ENCODE assay signal across 1 cellular context in the genomic region with DNA sequence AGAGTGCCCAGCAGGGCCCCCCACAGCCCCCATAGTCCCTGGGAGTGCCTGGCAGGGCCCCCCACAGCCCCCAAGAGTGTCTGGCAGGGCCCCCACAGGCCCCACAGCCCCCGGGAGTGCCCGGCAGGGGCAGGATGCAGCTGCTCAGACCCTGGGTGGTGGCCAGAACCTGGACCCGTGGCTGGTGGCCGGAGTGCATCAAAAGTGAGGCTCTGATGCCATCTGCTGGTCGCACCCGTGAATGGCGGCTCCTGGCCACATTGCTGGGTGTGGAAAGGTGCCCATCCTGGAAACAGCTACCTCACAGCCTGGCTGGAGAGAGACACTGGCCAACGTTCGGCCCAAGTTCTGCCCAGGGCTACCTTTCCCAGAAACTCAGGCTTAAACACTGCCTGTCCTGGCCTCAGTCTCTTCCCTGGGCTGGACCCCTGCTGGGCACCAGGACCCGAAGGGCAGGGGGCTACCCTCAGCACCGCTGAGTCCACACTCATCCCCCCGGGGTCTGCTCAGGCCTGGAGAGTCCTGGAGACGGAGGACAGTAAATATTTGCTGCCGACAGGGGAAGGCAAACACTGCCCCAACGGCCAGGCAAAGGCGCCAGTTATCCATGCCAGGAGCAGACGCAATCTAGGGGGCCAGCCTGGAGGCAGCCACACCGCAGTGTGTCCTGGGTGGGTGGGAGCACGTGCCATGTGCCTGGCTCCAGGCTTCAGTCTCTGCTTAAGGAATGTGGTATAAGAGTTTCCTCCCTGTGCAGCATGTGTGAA.
TF ChIP-seq lines count a peak whose summit lies in the region.

No MANE protein-coding gene starts in this region.

TF ChIP-seq in GM12891, 5 proteins besides CTCF, POLR2A, EP300 and RAD21:
- TF ChIP-seq SPI1 (IDR thresholded peaks at IDR 0.05; ENCODE audit: low read depth, low read length) (no peak), POU2F2 (IDR thresholded peaks at IDR 0.05; ENCODE audit: low read depth, low read length) (no peak), PAX5 (IDR thresholded peaks at IDR 0.05; ENCODE audit: insufficient read depth, low read length, severe bottlenecking) (no peak), POLR2AphosphoS5 (IDR thresholded peaks at IDR 0.05; ENCODE audit: low read depth, low read length) (no peak), TAF1 (IDR thresholded peaks at IDR 0.05; ENCODE audit: low read depth, low read length) (no peak)
